In genomic region chr20:43404880-43405279, GRCh38 we compare ENCODE assay signal across 10 cellular contexts. TPM values are rescaled to one million over a fixed set of nuclear protein-coding genes. Genes with fewer than 3 reads are reported as not detected.
A peak's percentile ranks its signal among the peaks of the same experiment; 100 is the strongest.
DNase-seq lines count a peak whose midpoint lies in the region; ATAC-seq and FAIRE-seq lines count a peak whose summit lies in the region.
"Had no signal": no experiment of that assay in that cellular context is flagged by ENCODE, and none has a peak within 500 bp of the region (broad histone marks: within the 10 kb centered on the region; RNA-seq: fewer than 3 reads in every experiment).

No MANE protein-coding gene starts in this region.

- H3K9ac ChIP-seq in Karpas-422 (ENCODE audit: low read length) (no peak overlapping the region), mesenchymal stem cell (ENCODE audit: low read length) (no peak overlapping the region)

- no peak overlapping the region for H3K18ac ChIP-seq in mesenchymal stem cell (ENCODE audit: low read depth in 1 of 2, low read length in 2 of 2)

- FAIRE-seq in small intestine (lab: Jason Lieb, UNC): no peak

- 25 to 35% (median 34%) methylated on average over 3 of the region's 3 CpGs for WGBS in small intestine, 3 donors
- WGBS in mesenchymal stem cell: 5% methylated on average over 3 of the region's 3 CpGs

- H4K20me1 ChIP-seq in Karpas-422 (ENCODE audit: insufficient read depth, low read depth, low read length): no peaks in the 10 kb centered on the region

- H3K9me3 Mint-ChIP-seq in activated naive CD8-positive, alpha-beta T cell treated with anti-CD3 and anti-CD28 coated beads for 36 hours: peaks cover 15% of the 10 kb centered on the region
- H3K9me3 Mint-ChIP-seq: activated naive CD8-positive, alpha-beta T cell treated with anti-CD3 and anti-CD28 coated beads, Interleukin-2, amount 10 ng/mL, durations not matched to agents 7 days and 5 days had no signal

- H3K9me3 ChIP-seq in Karpas-422 (ENCODE audit: low read length) (no peaks in the 10 kb centered on the region), small intestine (ENCODE audit: control insufficient read depth, low read depth) (no peaks in the 10 kb centered on the region), mesenchymal stem cell (ENCODE audit: control insufficient read depth, low read length) (peaks cover 14% of the 10 kb centered on the region)

- H3K4me3 ChIP-seq in Karpas-422 (ENCODE audit: low read length) (no peak overlapping the region), small intestine (ENCODE audit: low read depth in 1 of 2, low read length in 2 of 2) (no peak overlapping the region), mesenchymal stem cell (ENCODE audit: insufficient read depth in 1 of 2, low read depth in 1 of 2, low read length in 2 of 2) (no peak overlapping the region)

- no peak overlapping the region for H2BK5ac ChIP-seq in mesenchymal stem cell (ENCODE audit: low read depth, low read length, poor library complexity, severe bottlenecking)

- no peaks in the 10 kb centered on the region for H3K4me1 Mint-ChIP-seq in activated naive CD8-positive, alpha-beta T cell treated with anti-CD3 and anti-CD28 coated beads for 36 hours
- H3K4me1 Mint-ChIP-seq: activated naive CD8-positive, alpha-beta T cell treated with anti-CD3 and anti-CD28 coated beads, Interleukin-2, amount 10 ng/mL, durations not matched to agents 7 days and 5 days; stimulated activated naive B cell treated with anti-CD40 and anti-IgM and Interleukin-4, amounts not matched to agents 10 μg/mL and 1 μg/mL and 100 μg/mL, for 72 hours had no signal

- DNase-seq in NCI-H748 (lab: John Stamatoyannopoulos, UW; ENCODE audit: unreplicated experiment): peak; percentile 25
- no peak for DNase-seq in NCI-H748 treated with DMSO at 0.1 percent for 48 hours (lab: John Stamatoyannopoulos, UW)
- peak; percentile 66 for DNase-seq in Karpas-422
- peak; percentile 27 for DNase-seq in activated naive CD8-positive, alpha-beta T cell treated with anti-CD3 and anti-CD28 coated beads for 36 hours
- peak; percentile 3 for DNase-seq in small intestine
- no peak for DNase-seq in mesenchymal stem cell
- DNase-seq in NCI-H187 (lab: John Stamatoyannopoulos, UW): no peak
- DNase-seq: activated naive CD8-positive, alpha-beta T cell treated with anti-CD3 and anti-CD28 coated beads, Interleukin-2, amount 10 ng/mL, durations not matched to agents 7 days and 5 days; stimulated activated naive B cell treated with anti-CD40 and anti-IgM and Interleukin-4, amounts not matched to agents 10 μg/mL and 1 μg/mL and 100 μg/mL, for 72 hours had no signal

- H3K36me3 ChIP-seq in Karpas-422 (ENCODE audit: insufficient read depth, low read length) (no peaks in the 10 kb centered on the region), small intestine (ENCODE audit: control insufficient read depth in 2 of 2, insufficient read depth in 2 of 2, low read length in 2 of 2) (no peaks in the 10 kb centered on the region), mesenchymal stem cell (ENCODE audit: control insufficient read depth in 1 of 2, insufficient read depth in 2 of 2, low read depth in 1 of 2, low read length in 2 of 2) (no peaks in the 10 kb centered on the region)

- no peak overlapping the region for H3K4me2 ChIP-seq in Karpas-422 (ENCODE audit: low read depth, low read length, poor library complexity, severe bottlenecking)
- H3K4me2 ChIP-seq in mesenchymal stem cell (ENCODE audit: low read length, poor library complexity, severe bottlenecking): no peak overlapping the region

- H2BK12ac ChIP-seq in mesenchymal stem cell (ENCODE audit: low read length in 2 of 2): no peak overlapping the region

- no peaks in the 10 kb centered on the region for H3K79me2 ChIP-seq in Karpas-422 (ENCODE audit: low read length)

- no peak overlapping the region for H2BK15ac ChIP-seq in mesenchymal stem cell (ENCODE audit: low read depth, poor library complexity, severe bottlenecking)

- no peak overlapping the region for H3K4ac ChIP-seq in mesenchymal stem cell (ENCODE audit: low read depth in 1 of 2, low read length in 2 of 2)

- no peaks in the 10 kb centered on the region for H3K9me2 ChIP-seq in Karpas-422 (replicated peaks; ENCODE audit: insufficient read depth, low read length)

- H3K4me1 ChIP-seq in Karpas-422 (ENCODE audit: low read length) (peaks cover 31% of the 10 kb centered on the region), small intestine (ENCODE audit: control insufficient read depth in 2 of 2, insufficient read depth in 1 of 2, low read depth in 1 of 2, low read length in 1 of 2) (no peaks in the 10 kb centered on the region), mesenchymal stem cell (ENCODE audit: control insufficient read depth, insufficient read depth, low read depth, low read length) (no peaks in the 10 kb centered on the region)

- H2AFZ ChIP-seq in Karpas-422 (ENCODE audit: low read length): no peak overlapping the region
- H2AFZ ChIP-seq in mesenchymal stem cell (ENCODE audit: low read depth, low read length): no peak overlapping the region

- H3K36me3 Mint-ChIP-seq in activated naive CD8-positive, alpha-beta T cell treated with anti-CD3 and anti-CD28 coated beads for 36 hours: peaks cover 2% of the 10 kb centered on the region
- H3K36me3 Mint-ChIP-seq: activated naive CD8-positive, alpha-beta T cell treated with anti-CD3 and anti-CD28 coated beads, Interleukin-2, amount 10 ng/mL, durations not matched to agents 7 days and 5 days had no signal

- H3K79me1 ChIP-seq in mesenchymal stem cell (replicated peaks; ENCODE audit: low read length, poor library complexity, severe bottlenecking): no peaks in the 10 kb centered on the region

- H3K27ac Mint-ChIP-seq in activated naive CD8-positive, alpha-beta T cell treated with anti-CD3 and anti-CD28 coated beads for 36 hours: no peak overlapping the region
- H3K27ac Mint-ChIP-seq: activated naive CD8-positive, alpha-beta T cell treated with anti-CD3 and anti-CD28 coated beads, Interleukin-2, amount 10 ng/mL, durations not matched to agents 7 days and 5 days; stimulated activated naive B cell treated with anti-CD40 and anti-IgM and Interleukin-4, amounts not matched to agents 10 μg/mL and 1 μg/mL and 100 μg/mL, for 72 hours had no signal

- H2BK120ac ChIP-seq in mesenchymal stem cell (ENCODE audit: low read depth, low read length): no peak overlapping the region

- no peak overlapping the region for H4K91ac ChIP-seq in mesenchymal stem cell (ENCODE audit: low read length)

- H4K8ac ChIP-seq in mesenchymal stem cell (ENCODE audit: low read length): no peak overlapping the region

- no peak overlapping the region for H3K23ac ChIP-seq in mesenchymal stem cell (ENCODE audit: low read length in 2 of 2)

- H3K27me3 Mint-ChIP-seq in activated naive CD8-positive, alpha-beta T cell treated with anti-CD3 and anti-CD28 coated beads for 36 hours: peaks cover 53% of the 10 kb centered on the region

- H3K14ac ChIP-seq in mesenchymal stem cell (ENCODE audit: low read length in 2 of 2): no peak overlapping the region

- no peaks in the 10 kb centered on the region for H3K27me3 ChIP-seq in Karpas-422 (ENCODE audit: low read length)
- H3K27me3 ChIP-seq in small intestine (ENCODE audit: control insufficient read depth in 2 of 2, insufficient read depth in 2 of 2, low read length in 2 of 2): no peaks in the 10 kb centered on the region
- no peaks in the 10 kb centered on the region for H3K27me3 ChIP-seq in mesenchymal stem cell (ENCODE audit: control insufficient read depth in 1 of 2, insufficient read depth in 1 of 2, low read length in 2 of 2)

- H3K27ac ChIP-seq in Karpas-422 (ENCODE audit: low read length) (no peak overlapping the region), small intestine (ENCODE audit: low read depth in 1 of 2, low read length in 1 of 2) (no peak overlapping the region), mesenchymal stem cell (ENCODE audit: low read length, poor library complexity, severe bottlenecking) (no peak overlapping the region)

- H2AK5ac ChIP-seq in mesenchymal stem cell (ENCODE audit: low read length, severe bottlenecking): no peak overlapping the region

- ATAC-seq in HG02571 (IDR thresholded peaks at IDR 0.05; ENCODE audit: unreplicated experiment): no peak
- ATAC-seq: stimulated activated naive B cell treated with anti-CD40 and anti-IgM and Interleukin-4, amounts not matched to agents 10 μg/mL and 1 μg/mL and 100 μg/mL, for 72 hours had no signal

- H3K4me3 Mint-ChIP-seq in activated naive CD8-positive, alpha-beta T cell treated with anti-CD3 and anti-CD28 coated beads for 36 hours: no peak overlapping the region
- H3K4me3 Mint-ChIP-seq: activated naive CD8-positive, alpha-beta T cell treated with anti-CD3 and anti-CD28 coated beads, Interleukin-2, amount 10 ng/mL, durations not matched to agents 7 days and 5 days; stimulated activated naive B cell treated with anti-CD40 and anti-IgM and Interleukin-4, amounts not matched to agents 10 μg/mL and 1 μg/mL and 100 μg/mL, for 72 hours had no signal

RNA-seq across cellular contexts. Expression of gene SRSF6, which starts 52.8 kb away (rescaled TPM):
- total RNA-seq in Karpas-422 (2014; rRNA removed; shearing (Covaris generic); ENCODE audit: low replicate concordance): 61.4 and 69.9 TPM in 2 replicates
- total RNA-seq in activated naive CD8-positive, alpha-beta T cell treated with anti-CD3 and anti-CD28 coated beads for 36 hours: 100 to 1,000 TPM; 224 to 225 TPM
- 10 to 100 TPM; 42.4 to 83.8 (median 63.7) TPM for polyA plus RNA-seq in small intestine
- 82.7 TPM for polyA plus RNA-seq in mesenchymal stem cell (2013, experiment 1 of 2)
- 82.2 TPM for polyA plus RNA-seq in mesenchymal stem cell (2013, experiment 2 of 2)

Comparison
In these comparisons a context has a peak if more than half of its experiments do, and no peak if none do; other contexts are left out.
1. DNase-seq: peak in NCI-H748 (single experiment), Karpas-422 (single experiment), activated naive CD8-positive, alpha-beta T cell treated with anti-CD3 and anti-CD28 coated beads for 36 hours (single experiment) and small intestine (single experiment); none in NCI-H748 treated with DMSO at 0.1 percent for 48 hours (single experiment), mesenchymal stem cell (single experiment) and NCI-H187 (0 of 2).